ENCODE assay signal across 11 cellular contexts in the genomic region with DNA sequence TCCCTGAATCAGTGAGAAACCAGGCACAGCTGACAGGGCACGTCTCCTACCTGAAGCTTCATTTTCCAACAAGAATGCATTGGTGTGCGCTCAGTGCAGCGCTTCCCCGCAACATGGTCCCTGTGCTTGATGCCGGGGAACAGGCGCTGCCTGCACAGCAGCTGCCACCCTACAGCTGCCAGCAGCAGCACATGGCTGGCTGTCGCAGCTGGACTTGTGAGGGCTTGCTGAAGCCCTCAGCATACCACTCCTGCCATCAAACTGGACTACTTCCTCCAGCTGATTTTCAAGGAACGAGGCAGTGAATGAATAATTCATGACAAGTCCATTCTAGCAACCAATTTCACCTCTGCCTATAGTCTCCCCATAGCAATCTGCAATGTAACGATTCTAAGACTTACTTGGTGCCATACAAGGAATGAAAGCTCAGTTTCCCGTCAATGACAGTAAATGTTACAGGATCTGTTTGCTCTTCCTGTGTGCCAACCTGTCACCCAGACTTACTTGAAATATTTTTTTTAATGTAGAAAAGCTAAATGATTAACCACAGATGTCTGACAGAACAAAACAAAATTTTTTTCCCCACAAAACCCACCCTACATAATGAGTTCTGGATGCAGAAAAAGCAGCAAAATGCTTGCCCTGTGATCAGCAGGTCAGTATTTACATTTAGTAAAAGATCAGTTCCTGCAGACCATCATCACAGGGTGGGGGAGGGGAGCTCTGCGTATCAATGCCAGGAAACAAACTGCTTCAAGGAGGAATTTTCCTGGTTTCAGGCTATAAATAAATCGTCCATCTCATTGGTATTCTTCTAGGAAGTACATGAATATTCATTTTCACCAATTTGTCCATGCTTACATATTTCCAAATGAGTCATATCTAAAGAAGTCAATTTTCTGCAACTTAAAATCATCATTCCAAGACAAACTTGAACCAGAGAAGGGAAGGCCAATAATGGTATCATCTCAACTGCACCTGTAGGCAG.
DNase-seq lines count a peak whose midpoint lies in the region; ATAC-seq and TF ChIP-seq lines count a peak whose summit lies in the region.
"Had no signal": no experiment of that assay in that cellular context is flagged by ENCODE, and none has a peak within 500 bp of the region (broad histone marks: within the 10 kb centered on the region; RNA-seq: fewer than 3 reads in every experiment).

No MANE protein-coding gene starts in this region.

- H3K23ac ChIP-seq in IMR-90 (ENCODE audit: low read depth, low read length) = no peak overlapping the region

- TF ChIP-seq CTCF in AG09319 (IDR thresholded peaks at IDR 0.05; ENCODE audit: low read depth, low read length) (no peak), IMR-90 (conservative IDR thresholded peaks at IDR 0.05; ENCODE audit: low read depth, low read length) (no peak), heart right ventricle (IDR thresholded peaks at IDR 0.05) (no peak)

- H2BK120ac ChIP-seq in IMR-90 (ENCODE audit: low read depth, low read length) = no peak overlapping the region

- no peaks in the 10 kb centered on the region for H3K27me3 ChIP-seq in IMR-90 (ENCODE audit: control insufficient read depth, insufficient read depth, low read length)
- H3K27me3 ChIP-seq in heart right ventricle = no peaks in the 10 kb centered on the region
- no peaks in the 10 kb centered on the region for H3K27me3 ChIP-seq in MG63
- H3K27me3 ChIP-seq: adrenal gland, Peyer's patch had no signal

- dilution Hi-C loops in IMR-90 (cut with HindIII; ENCODE audit: low sequenced_read_pairs, unreplicated experiment) = no loop called here

- H3K9me1 ChIP-seq in IMR-90 (ENCODE audit: insufficient read depth, low read length) = no peaks in the 10 kb centered on the region

- POLR2A ChIA-PET in IMR-90 (lab: Charles Lee; ENCODE audit: unreplicated experiment) = no interaction called here

- H4K20me1 ChIP-seq in IMR-90 (ENCODE audit: insufficient read depth, low read length) = 0 out of 2 replicates have a peak, but pooled peaks cover under 1% of the 10 kb centered on the region

- H3K36me3 ChIP-seq in IMR-90 (ENCODE audit: control insufficient read depth, insufficient read depth, low read length) (no peaks in the 10 kb centered on the region), heart right ventricle (no peaks in the 10 kb centered on the region), MG63 (no peaks in the 10 kb centered on the region)
- H3K36me3 ChIP-seq: adrenal gland, Peyer's patch had no signal

- H2AK9ac ChIP-seq in IMR-90 (replicated peaks; ENCODE audit: low read depth, low read length, poor library complexity) = no peak overlapping the region

- CTCF ChIA-PET in IMR-90 (lab: Yijun Ruan, JAX) = interaction anchor here (0.5 to 1.2 kb wide), 2 partner anchors 10 to 17 kb away, joined by 4 to 5 read pairs; no protein-coding TSS in a partner anchor

- 96% methylated on average over 5 of the region's 12 CpGs; no CpG with 5 or more reads in 1 of the 2 experiments for WGBS in IMR-90 (ENCODE audit: extremely low coverage in 2 of 2, insufficient read length in 1 of 2), 2 experiments
- 81 to 83% methylated on average over 12 of the region's 12 CpGs for WGBS in heart right ventricle, 2 donors

- ATAC-seq in IMR-90 (ENCODE audit: low read depth) = peak; percentile 75
- ATAC-seq in HG03354 (IDR thresholded peaks at IDR 0.05; ENCODE audit: poor library complexity, severe bottlenecking, unreplicated experiment) = no peak
- ATAC-seq in heart right ventricle = no peak

- no peak overlapping the region for H2BK5ac ChIP-seq in IMR-90 (ENCODE audit: low read depth, low read length, poor library complexity, severe bottlenecking)

- TF ChIP-seq RAD21 in IMR-90 (IDR thresholded peaks at IDR 0.05; ENCODE audit: low read length) = no peak

- no peak overlapping the region for H2AK5ac ChIP-seq in IMR-90 (ENCODE audit: low read depth, low read length)

- no peak overlapping the region for H4K8ac ChIP-seq in IMR-90 (ENCODE audit: low read depth in 2 of 2, low read length in 2 of 2)

- DNase-seq in AG09319 (ENCODE audit: extremely low read depth, low read depth) (peak; percentile 8), IMR-90 (peak; percentile 43), astrocyte of the hippocampus (ENCODE audit: low read depth, low spot score) (peak; percentile 11), medulla oblongata (ENCODE audit: extremely low spot score) (peak; percentile 78), A172 (ENCODE audit: low spot score) (no peak), heart right ventricle (no peak), MG63 (no peak)
- DNase-seq: activated CD4-positive, alpha-beta memory T cell treated with anti-CD3 and anti-CD28 coated beads, Interleukin-2, amount 10 ng/mL, durations not matched to agents 7 days and 5 days; adrenal gland; Peyer's patch had no signal

- intact Hi-C loops in IMR-90 (cut with micrococcal nuclease) (no loop called here), heart right ventricle (cut with DNase I) (no loop called here)

- no peak overlapping the region for H4K5ac ChIP-seq in IMR-90 (ENCODE audit: low read depth, low read length)

- no peak overlapping the region for H2BK15ac ChIP-seq in IMR-90 (ENCODE audit: low read depth, low read length)

- no peak overlapping the region for H2AFZ ChIP-seq in IMR-90 (replicated peaks; ENCODE audit: low read length, poor library complexity)

- no peak overlapping the region for H3K56ac ChIP-seq in IMR-90 (ENCODE audit: extremely low read depth, insufficient read depth, low read length)

- H3K4me1 ChIP-seq in IMR-90 (ENCODE audit: control insufficient read depth, insufficient read depth, low read length) (0 out of 2 replicates have a peak, but pooled peaks cover 5% of the 10 kb centered on the region), heart right ventricle (peaks cover 0 to 25% (median 4%) of the 10 kb centered on the region in 9 donors)

- no peak overlapping the region for H3K18ac ChIP-seq in IMR-90 (ENCODE audit: low read depth, low read length)

- BruUV-seq in IMR-90 (replicated peaks; lab: Mats Ljungman, UMichigan) = no TSS peak

- in situ Hi-C loops in IMR-90 (cut with MboI; ENCODE audit: low sequenced_read_pairs) = no loop called here

- no peak overlapping the region for H3K4ac ChIP-seq in IMR-90 (ENCODE audit: low read depth, low read length)

- H3K4me3 ChIP-seq in IMR-90 (ENCODE audit: insufficient read depth, low read depth, low read length) = no peak overlapping the region
- no peak overlapping the region for H3K4me3 ChIP-seq in heart right ventricle
- H3K4me3 ChIP-seq in MG63 = no peak overlapping the region
- H3K4me3 ChIP-seq: adrenal gland, Peyer's patch had no signal

- no peak overlapping the region for H4K91ac ChIP-seq in IMR-90 (ENCODE audit: insufficient read depth, low read depth, low read length)

- no peak overlapping the region for H3K14ac ChIP-seq in IMR-90 (replicated peaks; ENCODE audit: low read depth, low read length)

- no peak overlapping the region for H2BK20ac ChIP-seq in IMR-90 (ENCODE audit: low read depth, low read length)

- TF ChIP-seq POLR2A in IMR-90 (IDR thresholded peaks at IDR 0.05; ENCODE audit: low read depth, low read length) = no peak

- H3K27ac ChIP-seq in IMR-90 (ENCODE audit: insufficient read depth, low read length) (no peak overlapping the region), heart right ventricle (no peak overlapping the region)
- H3K27ac ChIP-seq: adrenal gland, Peyer's patch had no signal

- H3K9me3 ChIP-seq in IMR-90 (ENCODE audit: control insufficient read depth, insufficient read depth, low read length) (no peaks in the 10 kb centered on the region), heart right ventricle (no peaks in the 10 kb centered on the region), MG63 (no peaks in the 10 kb centered on the region)
- H3K9me3 ChIP-seq: adrenal gland, Peyer's patch had no signal

- peaks cover 3% of the 10 kb centered on the region in 2 experiments; a peak in 2 of 4 replicates for H3K79me1 ChIP-seq in IMR-90 (ENCODE audit: low read depth in 1 of 2, low read length in 2 of 2)

- H3K9ac ChIP-seq in IMR-90 (ENCODE audit: low read depth, low read length) = no peak overlapping the region

- 0 out of 2 replicates have a peak overlapping the region, but pooled peaks have one; percentile 67 for H3K4me2 ChIP-seq in IMR-90 (ENCODE audit: low read depth, low read length)

TF ChIP-seq in IMR-90, 13 proteins besides CTCF, POLR2A, EP300 and RAD21:
- TF ChIP-seq, protein P1, sequence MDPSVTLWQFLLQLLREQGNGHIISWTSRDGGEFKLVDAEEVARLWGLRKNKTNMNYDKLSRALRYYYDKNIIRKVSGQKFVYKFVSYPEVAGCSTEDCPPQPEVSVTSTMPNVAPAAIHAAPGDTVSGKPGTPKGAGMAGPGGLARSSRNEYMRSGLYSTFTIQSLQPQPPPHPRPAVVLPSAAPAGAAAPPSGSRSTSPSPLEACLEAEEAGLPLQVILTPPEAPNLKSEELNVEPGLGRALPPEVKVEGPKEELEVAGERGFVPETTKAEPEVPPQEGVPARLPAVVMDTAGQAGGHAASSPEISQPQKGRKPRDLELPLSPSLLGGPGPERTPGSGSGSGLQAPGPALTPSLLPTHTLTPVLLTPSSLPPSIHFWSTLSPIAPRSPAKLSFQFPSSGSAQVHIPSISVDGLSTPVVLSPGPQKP (IDR thresholded peaks at IDR 0.05; ENCODE audit: borderline replicate concordance, low read depth, low read length) = no peak
- TF ChIP-seq BHLHE40 (IDR thresholded peaks at IDR 0.05; ENCODE audit: low read depth, low read length) (no peak), SMC3 (IDR thresholded peaks at IDR 0.05; ENCODE audit: low read depth, low read length) (no peak), MAFK (IDR thresholded peaks at IDR 0.05; ENCODE audit: low read depth, low read length) (no peak), RFX5 (IDR thresholded peaks at IDR 0.05; ENCODE audit: low read depth, low read length) (no peak), RCOR1 (IDR thresholded peaks at IDR 0.05; ENCODE audit: insufficient replicate concordance, low read length) (no peak), NFE2L2 (IDR thresholded peaks at IDR 0.05; ENCODE audit: low read depth, low read length) (no peak), CEBPB (IDR thresholded peaks at IDR 0.05; ENCODE audit: low read depth, low read length) (no peak), MXI1 (IDR thresholded peaks at IDR 0.05; ENCODE audit: borderline replicate concordance, low read depth, low read length) (no peak), CHD1 (IDR thresholded peaks at IDR 0.05; ENCODE audit: low read depth, low read length) (no peak), FOS (IDR thresholded peaks at IDR 0.05; ENCODE audit: low read depth, low read length) (no peak)
- TF ChIP-seq, protein P2, sequence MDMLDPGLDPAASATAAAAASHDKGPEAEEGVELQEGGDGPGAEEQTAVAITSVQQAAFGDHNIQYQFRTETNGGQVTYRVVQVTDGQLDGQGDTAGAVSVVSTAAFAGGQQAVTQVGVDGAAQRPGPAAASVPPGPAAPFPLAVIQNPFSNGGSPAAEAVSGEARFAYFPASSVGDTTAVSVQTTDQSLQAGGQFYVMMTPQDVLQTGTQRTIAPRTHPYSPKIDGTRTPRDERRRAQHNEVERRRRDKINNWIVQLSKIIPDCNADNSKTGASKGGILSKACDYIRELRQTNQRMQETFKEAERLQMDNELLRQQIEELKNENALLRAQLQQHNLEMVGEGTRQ (IDR thresholded peaks at IDR 0.05; ENCODE audit: low read depth, low read length) = no peak

Comparison
In these comparisons a context has a peak if more than half of its experiments do, and no peak if none do; other contexts are left out.
1. DNase-seq: peak in AG09319 (single experiment), IMR-90 (single experiment), astrocyte of the hippocampus (single experiment) and medulla oblongata (single experiment); none in A172 (single experiment), heart right ventricle (0 of 2) and MG63 (single experiment).